Comparison of ENCODE assay signal across 1 cellular context in the genomic region with DNA sequence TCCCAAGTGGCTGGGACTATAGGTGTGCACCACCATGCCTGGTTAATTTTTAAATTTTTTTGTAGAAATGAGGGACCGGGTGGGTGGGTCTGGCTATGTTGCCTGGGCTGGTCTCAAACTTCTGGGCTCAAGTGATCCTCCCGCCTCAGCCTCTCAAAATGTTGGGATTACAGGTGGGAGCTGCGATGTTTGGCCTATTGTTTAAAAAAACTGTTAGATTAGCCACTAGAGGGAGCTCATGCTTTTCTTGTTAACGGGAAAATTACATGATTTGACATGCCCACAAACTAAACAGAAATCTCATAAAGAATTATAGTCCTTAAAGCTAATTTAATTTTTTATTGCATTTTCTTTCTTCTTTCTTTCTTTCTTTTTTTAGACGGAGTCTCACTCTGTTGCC.
TF ChIP-seq lines count a peak whose summit lies in the region.

No MANE protein-coding gene starts in this region.

TF ChIP-seq in H1, 55 proteins besides CTCF, POLR2A, EP300 and RAD21:
- TF ChIP-seq RNF2 (IDR thresholded peaks at IDR 0.05; ENCODE audit: borderline replicate concordance, low read depth, low read length, missing control alignments, poor library complexity, severe bottlenecking): no peak
- TF ChIP-seq SP4 (IDR thresholded peaks at IDR 0.05; ENCODE audit: low read length): no peak
- no peak for TF ChIP-seq GABPA (IDR thresholded peaks at IDR 0.05; ENCODE audit: borderline replicate concordance, insufficient read depth, low read length)
- TF ChIP-seq SIX5 (IDR thresholded peaks at IDR 0.05; ENCODE audit: low read depth, low read length): no peak
- no peak for TF ChIP-seq YY1 (IDR thresholded peaks at IDR 0.05; ENCODE audit: low read depth, low read length)
- no peak for TF ChIP-seq SRF (IDR thresholded peaks at IDR 0.05; ENCODE audit: low read depth, low read length)
- TF ChIP-seq HDAC6 (IDR thresholded peaks at IDR 0.05; ENCODE audit: low read depth, low read length): no peak
- no peak for TF ChIP-seq CHD1 (IDR thresholded peaks at IDR 0.05; ENCODE audit: low read depth, low read length)
- no peak for TF ChIP-seq TBP (IDR thresholded peaks at IDR 0.05; ENCODE audit: low read depth, low read length)
- TF ChIP-seq CBX8 (IDR thresholded peaks at IDR 0.05; ENCODE audit: borderline replicate concordance, low read depth, low read length): no peak
- no peak for TF ChIP-seq SAP30 (IDR thresholded peaks at IDR 0.05; ENCODE audit: insufficient read depth, insufficient replicate concordance, low read length)
- no peak for TF ChIP-seq KDM1A (IDR thresholded peaks at IDR 0.05; ENCODE audit: borderline replicate concordance, low read length)
- TF ChIP-seq PHF8 (conservative IDR thresholded peaks at IDR 0.05; ENCODE audit: low read depth, low read length): no peak
